In the genomic region with DNA sequence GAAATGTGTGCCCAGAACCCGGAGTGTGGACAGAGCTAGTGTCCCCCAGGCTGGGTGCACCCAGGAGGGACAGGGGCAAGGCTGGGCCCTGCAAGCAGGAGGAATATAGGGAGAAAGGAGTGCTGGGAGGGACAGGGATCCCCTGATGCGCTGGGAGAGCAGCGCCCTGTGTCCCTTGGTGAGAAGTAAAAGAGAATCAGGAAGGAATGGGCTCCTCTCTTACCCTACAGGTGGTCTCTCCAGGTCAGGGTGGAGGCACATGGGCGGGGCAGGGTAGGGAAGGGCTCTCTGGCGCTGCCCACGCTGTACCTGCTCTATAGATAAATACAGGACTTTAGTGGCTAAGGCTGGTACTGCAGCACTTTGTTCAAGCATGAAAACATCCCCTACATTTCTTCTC, we compare ENCODE assay signal across 8 cellular contexts.
A peak's percentile ranks its signal among the peaks of the same experiment; 100 is the strongest.
DNase-seq lines count a peak whose midpoint lies in the region; ATAC-seq and TF ChIP-seq lines count a peak whose summit lies in the region.

No MANE protein-coding gene starts in this region.

- TF ChIP-seq POLR2A in gastrocnemius medialis (IDR thresholded peaks at IDR 0.05), result no peak

- H3K9ac ChIP-seq in Loucy (ENCODE audit: low read depth, low read length, poor library complexity, severe bottlenecking), result no peak overlapping the region

- intact Hi-C loops in gastrocnemius medialis (cut with DNase I; ENCODE audit: low total_unique reads), result no loop called here

- peak; percentile 41 for DNase-seq in iPS-NIHi7 (ENCODE audit: extremely low spot score)
- no peak for DNase-seq in gastrocnemius medialis
- no peak for DNase-seq in CD1c-positive myeloid dendritic cell (ENCODE audit: extremely low spot score)
- DNase-seq in GM10266 (ENCODE audit: extremely low spot score), result no peak

- no peaks in the 10 kb centered on the region for H3K79me2 ChIP-seq in Loucy (ENCODE audit: insufficient read depth, low read length)

- H3K4me1 ChIP-seq in Loucy (ENCODE audit: insufficient read depth, low read length, poor library complexity, severe bottlenecking), result peaks cover 18% of the 10 kb centered on the region
- H3K4me1 ChIP-seq in gastrocnemius medialis, result no peaks in the 10 kb centered on the region

- H3K27ac ChIP-seq in gastrocnemius medialis, result no peak overlapping the region

- no peaks in the 10 kb centered on the region for H3K9me2 ChIP-seq in Loucy (replicated peaks; ENCODE audit: low read depth, low read length)

- H3K36me3 ChIP-seq in Loucy (ENCODE audit: insufficient read depth, low read length) (no peaks in the 10 kb centered on the region), gastrocnemius medialis (no peaks in the 10 kb centered on the region)

- H4K20me1 ChIP-seq in Loucy (ENCODE audit: insufficient read depth, low read length, poor library complexity, severe bottlenecking), result no peaks in the 10 kb centered on the region

- TF ChIP-seq CTCF in GM12875 (IDR thresholded peaks at IDR 0.05; ENCODE audit: borderline replicate concordance, insufficient read depth, low read depth, low read length) (peak; percentile 44), Loucy (conservative IDR thresholded peaks at IDR 0.05; ENCODE audit: low read length) (peak; percentile 52; the same call in 1 of the 2 replicates), gastrocnemius medialis (IDR thresholded peaks at IDR 0.05 in 4 of 5, conservative IDR thresholded peaks at IDR 0.05 in 1 of 5) (no peak), GM10266 (IDR thresholded peaks at IDR 0.05; ENCODE audit: control insufficient read depth, insufficient read depth, low read depth, missing control alignments) (no peak)

- ATAC-seq in GM21528 (IDR thresholded peaks at IDR 0.05; ENCODE audit: low FRiP score, unreplicated experiment) (peak; percentile 54), gastrocnemius medialis (no peak), HG02623 (IDR thresholded peaks at IDR 0.05; ENCODE audit: unreplicated experiment) (no peak)

- H3K4me3 ChIP-seq in GM12875 (ENCODE audit: low read depth, low read length) (no peak overlapping the region), Loucy (ENCODE audit: low read length, poor library complexity, severe bottlenecking) (peak overlapping the region; percentile 20), gastrocnemius medialis (no peak overlapping the region)

- no peaks in the 10 kb centered on the region for H3K9me3 ChIP-seq in Loucy (ENCODE audit: insufficient read depth, low read depth, low read length)
- no peaks in the 10 kb centered on the region for H3K9me3 ChIP-seq in gastrocnemius medialis

- peak overlapping the region; percentile 49 for H3K4me2 ChIP-seq in Loucy (ENCODE audit: low read depth, low read length, poor library complexity, severe bottlenecking)

- in situ Hi-C loops in gastrocnemius medialis (cut with MboI; ENCODE audit: low sequenced_read_pairs in 4 of 4), result no loop called here

- no peak overlapping the region for H2AFZ ChIP-seq in Loucy (ENCODE audit: low read length)

- no peaks in the 10 kb centered on the region for H3K27me3 ChIP-seq in Loucy (ENCODE audit: insufficient read depth, low read length, poor library complexity, severe bottlenecking)
- H3K27me3 ChIP-seq in gastrocnemius medialis, result no peaks in the 10 kb centered on the region

- H3F3A ChIP-seq in Loucy (ENCODE audit: low read depth), result no peaks in the 10 kb centered on the region

Comparison
In these comparisons a context has a peak if more than half of its experiments do, and no peak if none do; other contexts are left out.
1. CTCF ChIP-seq: peak in GM12875 (single experiment) and Loucy (single experiment); none in gastrocnemius medialis (0 of 5) and GM10266 (single experiment).